In the genomic region with DNA sequence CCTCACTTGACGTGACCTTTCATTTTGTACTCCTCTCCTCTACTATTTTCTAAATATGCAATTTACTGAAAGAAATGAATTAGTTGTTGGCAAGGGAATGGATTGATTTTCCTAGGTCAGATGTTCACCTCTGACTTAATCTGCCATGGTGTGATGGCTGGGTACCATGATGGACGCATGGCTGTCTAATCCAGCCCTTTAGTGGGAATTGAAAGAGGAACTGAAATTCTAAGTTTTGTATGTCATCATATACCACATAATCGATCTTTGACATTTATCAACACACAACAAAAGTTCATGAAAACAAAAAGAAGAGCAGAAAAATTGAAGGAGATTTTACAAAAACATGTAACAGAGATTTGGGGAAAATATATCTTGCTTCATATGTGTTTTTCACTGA, we compare ENCODE assay signal across 1 cellular context.
TF ChIP-seq lines count a peak whose summit lies in the region.

No MANE protein-coding gene starts in this region.

TF ChIP-seq in IMR-90, 13 proteins besides CTCF, POLR2A, EP300 and RAD21 (continued from another document):
- TF ChIP-seq ELK1 (IDR thresholded peaks at IDR 0.05; ENCODE audit: borderline replicate concordance, low read depth, low read length) (no peak), RCOR1 (IDR thresholded peaks at IDR 0.05; ENCODE audit: insufficient replicate concordance, low read length) (no peak), MAFK (IDR thresholded peaks at IDR 0.05; ENCODE audit: low read depth, low read length) (no peak)
